8 cellular contexts compared by ENCODE assay signal in the genomic region with DNA sequence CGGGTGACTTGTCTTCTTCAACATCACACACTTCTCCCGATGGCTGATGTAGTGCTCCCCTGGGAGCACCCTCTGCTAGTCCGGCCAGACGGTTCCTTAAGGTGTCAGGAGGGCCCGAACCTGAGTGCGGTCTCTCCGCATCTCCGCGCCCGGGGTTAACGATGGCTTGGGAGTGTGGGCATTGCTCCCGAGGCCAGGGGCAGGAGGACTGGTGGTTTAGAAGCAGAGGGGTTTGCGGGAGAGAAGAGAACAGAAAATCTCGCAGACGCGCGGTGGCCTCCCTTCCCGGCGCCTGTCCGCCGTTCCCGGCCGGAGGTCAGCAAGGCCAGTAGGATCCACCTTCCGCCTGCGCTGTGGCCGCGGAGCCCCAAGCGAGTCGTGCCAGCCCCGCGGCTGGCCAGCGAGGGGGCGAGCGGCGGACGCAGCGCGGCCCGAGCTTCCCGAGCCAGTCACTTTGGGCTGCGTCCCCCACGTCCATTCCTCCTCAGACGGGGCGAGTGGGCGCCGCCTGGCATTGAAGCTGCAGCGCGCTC. TPM values are rescaled to one million over a fixed set of nuclear protein-coding genes. Genes with fewer than 3 reads are reported as not detected.
DNase-seq lines count a peak whose midpoint lies in the region; ATAC-seq and TF ChIP-seq lines count a peak whose summit lies in the region.

No MANE protein-coding gene starts in this region.

- H3K27ac ChIP-seq in breast epithelium (peak overlapping the region; percentile 79 to 92), left lung (peak overlapping the region; percentile 50 to 80), testis (peak overlapping the region; percentile 80 to 87)

- H3K9me3 ChIP-seq in breast epithelium = no peaks in the 10 kb centered on the region
- H3K9me3 ChIP-seq in left lung = no peaks in the 10 kb centered on the region
- H3K9me3 ChIP-seq in testis = no peaks in the 10 kb centered on the region

- H3K36me3 ChIP-seq in breast epithelium (no peaks in the 10 kb centered on the region), left lung (no peaks in the 10 kb centered on the region), testis (ENCODE audit: low read depth, missing control alignments) (no peaks in the 10 kb centered on the region)

- no peak for TF ChIP-seq POLR2A in breast epithelium (IDR thresholded peaks at IDR 0.05)
- no peak for TF ChIP-seq POLR2A in testis (IDR thresholded peaks at IDR 0.05)

- ATAC-seq in left lung = peak; percentile 50
- no peak for ATAC-seq in HG03521 (IDR thresholded peaks at IDR 0.05; ENCODE audit: unreplicated experiment)
- no peak for ATAC-seq in GM19467 (IDR thresholded peaks at IDR 0.05; ENCODE audit: unreplicated experiment)

- TF ChIP-seq CTCF in breast epithelium (IDR thresholded peaks at IDR 0.05) (no peak), left lung (IDR thresholded peaks at IDR 0.05) (no peak), testis (IDR thresholded peaks at IDR 0.05) (no peak)

- 0% methylated on average over 13 to 27 of the region's 48 CpGs for WGBS in testis, 2 donors

- intact Hi-C loops in breast epithelium (cut with DNase I; ENCODE audit: low total_unique reads) = no loop called here
- intact Hi-C loops in left lung (cut with DNase I) = no loop called here
- intact Hi-C loops in testis (cut with DNase I; ENCODE audit: low total_unique reads) = no loop called here

- H3K4me1 ChIP-seq in breast epithelium = no peaks in the 10 kb centered on the region
- peaks cover 0 to 16% of the 10 kb centered on the region in 2 donors for H3K4me1 ChIP-seq in left lung
- H3K4me1 ChIP-seq in testis = peaks cover 11% of the 10 kb centered on the region

- H3K27me3 ChIP-seq in breast epithelium (peaks cover 4 to 31% of the 10 kb centered on the region in 2 donors), left lung (peaks cover 38 to 78% of the 10 kb centered on the region in 2 donors), testis (no peaks in the 10 kb centered on the region)

- peak overlapping the region; percentile 50 to 82 (median 66) for H3K4me3 ChIP-seq in breast epithelium
- peak overlapping the region; percentile 32 to 36 for H3K4me3 ChIP-seq in left lung
- H3K4me3 ChIP-seq in testis = peak overlapping the region; percentile 65 to 72

- peak; percentile 7 for DNase-seq in stimulated activated CD4-positive, alpha-beta T cell treated with anti-CD3 and anti-CD28 coated beads, Interleukin-15, amount 100 ng/mL, for 24 hours
- no peak for DNase-seq in stimulated activated CD4-positive, alpha-beta T cell treated with anti-CD3 and anti-CD28 coated beads, Interleukin-2, amount 100 ng/mL, for 48 hours
- DNase-seq in breast epithelium (ENCODE audit: low spot score in 2 of 2) = no peak
- DNase-seq in left lung = peak in 1 of 2 donors; percentile 80
- peak; percentile 23 for DNase-seq in testis
- no peak for DNase-seq in SIG-M5 treated with dmso at 0.1 percent for 504 hours (lab: John Stamatoyannopoulos, UW; ENCODE audit: unreplicated experiment)

RNA-seq across cellular contexts. Expression of a gene that starts 0.7 kb away (rescaled TPM):
- total RNA-seq in breast epithelium = 100 to 1,000 TPM in 1 of 3 donors, 10 to 100 TPM in 2; 47.7 to 342 (median 54.7) TPM
- total RNA-seq in left lung = 1 to 10 TPM; 4.9 to 5.8 TPM
- total RNA-seq in testis = 10 to 100 TPM; 41.3 to 45.0 TPM
- 31.6 TPM for polyA plus RNA-seq in testis (ENCODE audit: insufficient read depth, low read depth, low replicate concordance)

RNA-seq across cellular contexts. Expression of a gene that starts 25.6 kb away (rescaled TPM):
- 10 to 100 TPM; 46.0 to 63.0 (median 50.8) TPM for total RNA-seq in breast epithelium
- total RNA-seq in left lung = 10 to 100 TPM; 31.5 to 39.8 TPM
- total RNA-seq in testis = 10 to 100 TPM; 49.7 to 65.8 TPM
- 50.5 TPM for polyA plus RNA-seq in testis (ENCODE audit: insufficient read depth, low read depth, low replicate concordance)

RNA-seq across cellular contexts. Expression of a gene that starts 26.0 kb away (rescaled TPM):
- total RNA-seq in breast epithelium = 10 to 100 TPM; 74.7 to 93.7 (median 89.9) TPM
- total RNA-seq in left lung = 10 to 100 TPM; 77.1 to 89.2 TPM
- total RNA-seq in testis = 100 to 1,000 TPM; 103 to 105 TPM
- polyA plus RNA-seq in testis (ENCODE audit: insufficient read depth, low read depth, low replicate concordance) = 136 TPM

Comparison
In these comparisons a context has a peak if more than half of its experiments do, and no peak if none do; other contexts are left out.
1. DNase-seq: peak in stimulated activated CD4-positive, alpha-beta T cell treated with anti-CD3 and anti-CD28 coated beads, Interleukin-15, amount 100 ng/mL, for 24 hours (single experiment) and testis (single experiment); none in stimulated activated CD4-positive, alpha-beta T cell treated with anti-CD3 and anti-CD28 coated beads, Interleukin-2, amount 100 ng/mL, for 48 hours (0 of 2), breast epithelium (0 of 2) and SIG-M5 treated with dmso at 0.1 percent for 504 hours (single experiment).
2. RNA of a gene that starts 0.7 kb away (total RNA-seq): 47.7 to 342 TPM in breast epithelium and 41.3 to 45.0 TPM in testis; 4.9 to 5.8 TPM in left lung; every median in the first group is over 4 times any median in the second.
3. Peak in every context shown above with its lines, with median percentiles within 50 percentile points of each other: H3K27ac ChIP-seq and H3K4me3 ChIP-seq.